Comparison of ENCODE assay signal across 18 cellular contexts in the genomic region with DNA sequence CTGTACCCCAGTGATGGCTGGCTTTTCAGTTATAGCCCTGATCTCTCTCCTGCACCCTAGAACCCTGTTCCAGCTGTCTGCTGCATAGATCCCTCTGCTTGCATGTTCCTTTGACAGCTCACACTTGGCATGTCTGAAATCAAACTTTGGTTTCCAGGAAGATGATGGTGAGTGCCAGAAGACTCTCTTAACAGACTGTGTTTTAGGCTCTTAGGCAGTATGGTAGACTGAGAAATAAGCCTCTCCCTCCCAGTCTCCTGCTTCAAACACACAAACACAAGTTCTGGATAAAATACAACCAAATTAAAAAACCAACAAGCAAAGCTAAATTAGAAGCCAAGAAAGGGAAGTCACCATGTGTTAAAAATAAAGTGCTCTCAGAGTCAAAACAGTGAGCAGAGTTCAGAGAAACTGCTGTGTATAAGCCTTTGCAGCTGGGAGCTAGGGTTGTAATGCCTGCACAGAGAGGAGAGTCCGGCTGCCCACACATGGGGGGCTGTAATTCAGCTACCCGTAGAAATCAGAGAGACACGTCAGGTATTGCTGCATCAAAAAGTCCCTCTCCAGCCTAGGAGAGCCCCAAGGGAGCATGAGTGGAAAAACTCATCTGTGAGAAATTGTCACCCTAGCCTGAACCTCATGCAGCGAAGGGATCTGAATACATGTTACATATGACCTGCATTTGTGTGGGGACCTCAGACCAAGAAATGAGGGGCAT.
DNase-seq lines count a peak whose midpoint lies in the region; ATAC-seq and TF ChIP-seq lines count a peak whose summit lies in the region.
"Had no signal": no experiment of that assay in that cellular context is flagged by ENCODE, and none has a peak within 500 bp of the region (broad histone marks: within the 10 kb centered on the region; RNA-seq: fewer than 3 reads in every experiment).

No MANE protein-coding gene starts in this region.

- H3K9me3 ChIP-seq in adipocyte (ENCODE audit: control insufficient read depth, low read length), result no peaks in the 10 kb centered on the region
- H3K9me3 ChIP-seq in heart right ventricle, result no peaks in the 10 kb centered on the region
- H3K9me3 ChIP-seq: HAP-1, testis had no signal

- H3K4me3 Mint-ChIP-seq in stimulated activated memory B cell treated with anti-CD40 and anti-IgM and Interleukin-4, amounts not matched to agents 10 μg/mL and 1 μg/mL and 100 μg/mL, for 72 hours, result peak overlapping the region; percentile 6
- H3K4me3 Mint-ChIP-seq: activated T-cell treated with anti-CD3 and anti-CD28 coated beads, Interleukin-2, amount 50 U/mL, for 4 hours; natural killer cell had no signal

- H3K4me3 ChIP-seq in adipocyte (ENCODE audit: low read length) (no peak overlapping the region), heart right ventricle (no peak overlapping the region), mesendoderm (ENCODE audit: low read length) (no peak overlapping the region)
- H3K4me3 ChIP-seq: HAP-1, SK-N-MC, testis had no signal

- no peaks in the 10 kb centered on the region for H3K79me2 ChIP-seq in mesendoderm (ENCODE audit: control insufficient read depth, insufficient read depth, low read length)

- no peaks in the 10 kb centered on the region for H3K36me3 ChIP-seq in adipocyte (ENCODE audit: control insufficient read depth, insufficient read depth, low read length, severe bottlenecking)
- no peaks in the 10 kb centered on the region for H3K36me3 ChIP-seq in heart right ventricle
- H3K36me3 ChIP-seq in mesendoderm (ENCODE audit: control insufficient read depth, insufficient read depth, low read length), result no peaks in the 10 kb centered on the region
- H3K36me3 ChIP-seq: HAP-1 had no signal

- H2AK5ac ChIP-seq in mesendoderm (ENCODE audit: low read length), result no peak overlapping the region

- H3K4ac ChIP-seq in mesendoderm (ENCODE audit: low read depth, low read length), result no peak overlapping the region

- no peaks in the 10 kb centered on the region for H3K27me3 Mint-ChIP-seq in stimulated activated memory B cell treated with anti-CD40 and anti-IgM and Interleukin-4, amounts not matched to agents 10 μg/mL and 1 μg/mL and 100 μg/mL, for 72 hours

- in situ Hi-C loops in GM13976 (cut with MboI; ENCODE audit: low sequenced_read_pairs, unreplicated experiment), result no loop called here

- no peak overlapping the region for H3K18ac ChIP-seq in mesendoderm (ENCODE audit: low read length)

- no peak overlapping the region for H2BK5ac ChIP-seq in mesendoderm (ENCODE audit: low read length)

- peak overlapping the region in 4 of 10 donors; percentile 1 to 64 (median 34) for H3K27ac ChIP-seq in heart right ventricle
- H3K27ac ChIP-seq in mesendoderm (ENCODE audit: low read depth, low read length), result no peak overlapping the region
- H3K27ac ChIP-seq: foreskin keratinocyte, SK-N-MC, testis had no signal

- no peak overlapping the region for H3K56ac ChIP-seq in mesendoderm (ENCODE audit: low read length)

- no peak for TF ChIP-seq CTCF in GM13976 (IDR thresholded peaks at IDR 0.05; ENCODE audit: borderline replicate concordance, control extremely low read depth, extremely low read depth, insufficient read depth, missing control alignments)
- no peak for TF ChIP-seq CTCF in heart right ventricle (IDR thresholded peaks at IDR 0.05)

- ATAC-seq in heart right ventricle (peak in 5 of 8 donors; percentile 27 to 73 (median 29)), GM21367 (IDR thresholded peaks at IDR 0.05; ENCODE audit: unreplicated experiment) (no peak)
- ATAC-seq in stimulated activated memory B cell treated with anti-CD40 and anti-IgM and Interleukin-4, amounts not matched to agents 10 μg/mL and 1 μg/mL and 100 μg/mL, for 72 hours, result peak; percentile 87
- ATAC-seq: foreskin keratinocyte, natural killer cell had no signal

- H3K27ac Mint-ChIP-seq in stimulated activated memory B cell treated with anti-CD40 and anti-IgM and Interleukin-4, amounts not matched to agents 10 μg/mL and 1 μg/mL and 100 μg/mL, for 72 hours, result peak overlapping the region; percentile 65
- H3K27ac Mint-ChIP-seq: activated naive CD4-positive, alpha-beta T cell treated with anti-CD3 and anti-CD28 coated beads, Interleukin-2, amount 50 U/mL, for 72 hours had no signal

- intact Hi-C loops in heart right ventricle (cut with DNase I), result loop anchor here in 3 of 10 donors (5.0 to 10.0 kb wide), 3 partner anchors 85 to 135 kb away; no protein-coding TSS in a partner anchor

- peaks cover 29% of the 10 kb centered on the region for H3K36me3 Mint-ChIP-seq in stimulated activated memory B cell treated with anti-CD40 and anti-IgM and Interleukin-4, amounts not matched to agents 10 μg/mL and 1 μg/mL and 100 μg/mL, for 72 hours
- H3K36me3 Mint-ChIP-seq: activated naive CD4-positive, alpha-beta T cell treated with anti-CD3 and anti-CD28 coated beads, Interleukin-2, amount 50 U/mL, for 72 hours; natural killer cell had no signal

- no peak overlapping the region for H4K8ac ChIP-seq in mesendoderm (ENCODE audit: low read depth, low read length)

- DNase-seq in GM13976 (ENCODE audit: low spot score) (peak; percentile 44), adipocyte (ENCODE audit: low read depth) (no peak), heart right ventricle (no peak), DMS79 (lab: John Stamatoyannopoulos, UW) (no peak), dermis blood vessel endothelial cell (no peak), mesendoderm (no peak)
- DNase-seq: activated T-cell treated with anti-CD3 and anti-CD28 coated beads, Interleukin-2, amount 50 U/mL, for 4 hours; effector memory CD4-positive, alpha-beta T cell; foreskin keratinocyte; natural killer cell; NCI-H2029; stimulated activated CD4-positive, alpha-beta T cell treated with anti-CD3 and anti-CD28 coated beads, Interleukin-15, amount 100 ng/mL, for 24 hours; testis had no signal

- no peak overlapping the region for H2BK15ac ChIP-seq in mesendoderm (replicated peaks; ENCODE audit: low read depth)

- H3K79me1 ChIP-seq in mesendoderm (ENCODE audit: low read length), result no peaks in the 10 kb centered on the region

- no peak overlapping the region for H4K5ac ChIP-seq in mesendoderm (ENCODE audit: low read length)

- H3K23ac ChIP-seq in mesendoderm (ENCODE audit: low read length), result no peak overlapping the region

- H3K27me3 ChIP-seq in adipocyte (replicated peaks; ENCODE audit: control insufficient read depth, insufficient read depth, low read length) (no peaks in the 10 kb centered on the region), heart right ventricle (no peaks in the 10 kb centered on the region), mesendoderm (ENCODE audit: insufficient read depth, low read length, poor library complexity) (no peaks in the 10 kb centered on the region)
- H3K27me3 ChIP-seq: foreskin keratinocyte, testis had no signal

- H2BK120ac ChIP-seq in mesendoderm (ENCODE audit: low read depth, low read length), result no peak overlapping the region

- WGBS in heart right ventricle, 2 donors, result 74 to 76% methylated on average over 4 of the region's 4 CpGs
- no CpG with 5 or more reads among the region's 4 CpGs for WGBS in mesendoderm (ENCODE audit: extremely low coverage, insufficient coverage, low lambda C conversion rate)

- no peak overlapping the region for H3K4me2 ChIP-seq in mesendoderm (ENCODE audit: low read length)

- H3K4me1 Mint-ChIP-seq in stimulated activated memory B cell treated with anti-CD40 and anti-IgM and Interleukin-4, amounts not matched to agents 10 μg/mL and 1 μg/mL and 100 μg/mL, for 72 hours, result peaks cover 29% of the 10 kb centered on the region

- H3K9me3 Mint-ChIP-seq in stimulated activated memory B cell treated with anti-CD40 and anti-IgM and Interleukin-4, amounts not matched to agents 10 μg/mL and 1 μg/mL and 100 μg/mL, for 72 hours, result no peaks in the 10 kb centered on the region
- H3K9me3 Mint-ChIP-seq: activated naive CD4-positive, alpha-beta T cell treated with anti-CD3 and anti-CD28 coated beads, Interleukin-2, amount 50 U/mL, for 72 hours; activated T-cell treated with anti-CD3 and anti-CD28 coated beads, Interleukin-2, amount 50 U/mL, for 4 hours; natural killer cell had no signal

- H3K9ac ChIP-seq in adipocyte (ENCODE audit: low read length) (peak overlapping the region; percentile 30), mesendoderm (ENCODE audit: low read length) (no peak overlapping the region)

- H3K4me1 ChIP-seq in adipocyte (ENCODE audit: control insufficient read depth, insufficient read depth, low read length) (peaks cover 27% of the 10 kb centered on the region), heart right ventricle (peaks cover 4 to 56% (median 41%) of the 10 kb centered on the region in 9 donors), mesendoderm (ENCODE audit: control insufficient read depth, low read depth, low read length) (no peaks in the 10 kb centered on the region)
- H3K4me1 ChIP-seq: HAP-1 had no signal
